25 cellular contexts compared by ENCODE assay signal in genomic region chr2:15988724-15989123, GRCh38. TPM values are rescaled to one million over a fixed set of nuclear protein-coding genes. Genes with fewer than 3 reads are reported as not detected.
"Had no signal": no experiment of that assay in that cellular context is flagged by ENCODE, and none has a peak within 500 bp of the region (broad histone marks: within the 10 kb centered on the region; RNA-seq: fewer than 3 reads in every experiment).

No MANE protein-coding gene starts in this region.

- H3K27ac Mint-ChIP-seq: dendritic cell treated with granulocyte-macrophage colony-stimulating factor and Interleukin-4, amounts not matched to agents 40 ng/mL and 50 ng/mL, for 4 days; natural killer cell; stimulated activated memory B cell treated with anti-CD40 and anti-IgM and Interleukin-4, amounts not matched to agents 10 μg/mL and 1 μg/mL and 100 μg/mL, for 72 hours had no signal

- ATAC-seq: left ventricle myocardium superior; lower lobe of right lung; natural killer cell; psoas muscle; right cardiac atrium; stimulated activated memory B cell treated with anti-CD40 and anti-IgM and Interleukin-4, amounts not matched to agents 10 μg/mL and 1 μg/mL and 100 μg/mL, for 72 hours; stimulated activated naive CD8-positive, alpha-beta T cell treated with anti-CD3 and anti-CD28 coated beads, Interleukin-15, Interleukin-2, amounts not matched to agents 100 U/mL and 50 U/mL, for 24 hours; upper lobe of right lung had no signal

- H3K27me3 Mint-ChIP-seq: stimulated activated memory B cell treated with anti-CD40 and anti-IgM and Interleukin-4, amounts not matched to agents 10 μg/mL and 1 μg/mL and 100 μg/mL, for 72 hours had no signal

- DNase-seq: colonic mucosa; effector CD8-positive, alpha-beta T cell; foreskin melanocyte; glutamatergic neuron; hypothalamus; left ventricle myocardium superior; lower lobe of right lung; natural killer cell; nucleus accumbens; psoas muscle; right cardiac atrium; sigmoid colon; stimulated activated CD4-positive, alpha-beta T cell treated with anti-CD3 and anti-CD28 coated beads, Interleukin-4, amount 100 ng/mL, for 4 hours; stimulated activated naive CD8-positive, alpha-beta T cell treated with anti-CD3 and anti-CD28 coated beads, Interleukin-15, Interleukin-2, amounts not matched to agents 100 U/mL and 50 U/mL, for 24 hours; substantia nigra; testis; upper lobe of right lung; uterus had no signal

- H3K27ac ChIP-seq: colonic mucosa, esophagus muscularis mucosa, lower lobe of right lung, psoas muscle, sigmoid colon, testis, tibial nerve, upper lobe of right lung, uterus had no signal

- H3K4me1 ChIP-seq: colonic mucosa, lower lobe of right lung, psoas muscle, upper lobe of right lung, uterus had no signal

- H3K36me3 Mint-ChIP-seq: natural killer cell; stimulated activated memory B cell treated with anti-CD40 and anti-IgM and Interleukin-4, amounts not matched to agents 10 μg/mL and 1 μg/mL and 100 μg/mL, for 72 hours had no signal

- H3K9me3 ChIP-seq: colonic mucosa, esophagus muscularis mucosa, lower lobe of right lung, psoas muscle, sigmoid colon, testis, tibial nerve, upper lobe of right lung, uterus had no signal

- H3K9me3 Mint-ChIP-seq: natural killer cell; stimulated activated memory B cell treated with anti-CD40 and anti-IgM and Interleukin-4, amounts not matched to agents 10 μg/mL and 1 μg/mL and 100 μg/mL, for 72 hours had no signal

- H3K4me3 Mint-ChIP-seq: dendritic cell treated with granulocyte-macrophage colony-stimulating factor and Interleukin-4, amounts not matched to agents 40 ng/mL and 50 ng/mL, for 4 days; natural killer cell; stimulated activated memory B cell treated with anti-CD40 and anti-IgM and Interleukin-4, amounts not matched to agents 10 μg/mL and 1 μg/mL and 100 μg/mL, for 72 hours had no signal

- H3K4me3 ChIP-seq: colonic mucosa, esophagus muscularis mucosa, lower lobe of right lung, psoas muscle, sigmoid colon, testis, tibial nerve, upper lobe of right lung, uterus had no signal

- H3K36me3 ChIP-seq: colonic mucosa, esophagus muscularis mucosa, lower lobe of right lung, sigmoid colon, tibial nerve, upper lobe of right lung, uterus had no signal

- H3K4me1 Mint-ChIP-seq: natural killer cell; stimulated activated memory B cell treated with anti-CD40 and anti-IgM and Interleukin-4, amounts not matched to agents 10 μg/mL and 1 μg/mL and 100 μg/mL, for 72 hours had no signal

- H3K27me3 ChIP-seq: colonic mucosa, esophagus muscularis mucosa, sigmoid colon, testis, tibial nerve, upper lobe of right lung, uterus had no signal

RNA-seq across cellular contexts. Expression of gene MYCN, which starts 48.4 kb away (rescaled TPM):
- total RNA-seq: fibroblast of lung, renal cortical epithelial cell had no signal
- polyA plus RNA-seq: fibroblast of lung, keratinocyte had no signal
